ENCODE assay signal across 9 cellular contexts in the genomic region with DNA sequence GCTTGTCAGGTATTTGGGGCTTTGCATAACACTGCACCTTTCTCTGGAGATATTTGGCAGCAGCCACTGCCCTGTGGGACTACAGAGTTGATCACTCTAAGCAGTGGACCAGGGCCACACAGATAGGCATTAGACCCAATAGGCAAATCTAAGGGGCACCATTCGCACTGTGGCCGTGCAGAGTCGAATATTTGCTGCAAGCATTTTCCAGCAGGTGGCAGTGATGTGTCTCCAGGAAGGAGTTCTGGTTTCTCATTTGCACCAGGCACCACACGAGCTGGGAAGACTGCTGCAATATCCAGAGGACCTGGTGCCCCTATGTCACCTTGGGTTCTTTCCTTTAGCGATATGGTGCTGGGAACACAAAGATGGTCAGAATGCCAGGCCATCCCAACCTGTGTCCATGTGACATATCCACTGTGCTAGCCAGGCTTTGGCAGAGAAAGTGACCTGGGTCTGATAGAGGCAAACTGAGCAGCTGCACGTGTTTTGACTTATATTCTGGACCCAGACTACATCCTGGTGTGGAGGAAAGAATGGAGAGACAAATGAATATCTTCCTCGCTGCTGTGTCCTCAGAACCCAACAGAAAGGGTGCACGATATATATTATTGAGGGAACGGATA.
DNase-seq lines count a peak whose midpoint lies in the region; ATAC-seq, FAIRE-seq and TF ChIP-seq lines count a peak whose summit lies in the region.
"Had no signal": no experiment of that assay in that cellular context is flagged by ENCODE, and none has a peak within 500 bp of the region (broad histone marks: within the 10 kb centered on the region; RNA-seq: fewer than 3 reads in every experiment).

No MANE protein-coding gene starts in this region.

- dilution Hi-C loops in endothelial cell of umbilical vein (cut with MboI; ENCODE audit: extremely low pct_ligation_motif_present, low sequenced_read_pairs) = no loop called here

- no peak overlapping the region for H3K9ac ChIP-seq in endothelial cell of umbilical vein (replicated peaks; ENCODE audit: extremely low read depth, insufficient read depth, low read length)

- H3K36me3 ChIP-seq in HEK293 (ENCODE audit: control insufficient read depth in 2 of 2, insufficient read depth in 1 of 2, low read length in 2 of 2) (no peaks in the 10 kb centered on the region), Peyer's patch (no peaks in the 10 kb centered on the region), endothelial cell of umbilical vein (ENCODE audit: control insufficient read depth in 2 of 2, extremely low read depth in 1 of 2, insufficient read depth in 2 of 2, low read length in 2 of 2) (no peaks in the 10 kb centered on the region)
- H3K36me3 ChIP-seq: neutrophil had no signal

- TF ChIP-seq POLR2A in Peyer's patch (IDR thresholded peaks at IDR 0.05) (no peak), endothelial cell of umbilical vein (IDR thresholded peaks at IDR 0.05; ENCODE audit: low read depth, low read length) (no peak)

- H2AFZ ChIP-seq in endothelial cell of umbilical vein (ENCODE audit: low read depth, low read length) = no peak overlapping the region

- peaks cover 2% of the 10 kb centered on the region for H3K27me3 Mint-ChIP-seq in nephron progenitor cell (ENCODE audit: low read depth, poor library complexity)

- no peak overlapping the region for H3K4me2 ChIP-seq in endothelial cell of umbilical vein (ENCODE audit: insufficient read depth, low read length)

- H3K27ac ChIP-seq in HEK293 (ENCODE audit: extremely low read depth, low read depth, low read length) (no peak overlapping the region), Peyer's patch (no peak overlapping the region), endothelial cell of umbilical vein (ENCODE audit: insufficient read depth, low read depth, low read length) (no peak overlapping the region)
- H3K27ac ChIP-seq: neutrophil had no signal

- peak; percentile 54 for DNase-seq in DMS53 treated with DMSO at 0.1 percent for 48 hours (lab: John Stamatoyannopoulos, UW; ENCODE audit: unreplicated experiment)
- peak in 2 of 3 donors; percentile 66 to 79 for DNase-seq in Peyer's patch
- DNase-seq in endothelial cell of umbilical vein (ENCODE audit: low read depth, low spot score) = peak; percentile 65
- peak; percentile 64 for DNase-seq in nephron progenitor cell
- DNase-seq in cortex of kidney (lab: John Stamatoyannopoulos, UW) = no peak

- H3K9me3 Mint-ChIP-seq in nephron progenitor cell = peaks cover 27% of the 10 kb centered on the region

- no peak for TF ChIP-seq CTCF in HEK293 (tag by site-specific recombination; IDR thresholded peaks at IDR 0.05)
- TF ChIP-seq CTCF in Peyer's patch (IDR thresholded peaks at IDR 0.05) = peak in 4 of 6 experiments; percentile 43 to 77 (median 74)
- peak; percentile 53 to 80 for TF ChIP-seq CTCF in endothelial cell of umbilical vein (IDR thresholded peaks at IDR 0.05; ENCODE audit: extremely low read depth in 1 of 2, insufficient read depth in 1 of 2, low read depth in 1 of 2, low read length in 2 of 2)
- peak; percentile 65 for TF ChIP-seq CTCF in nephron progenitor cell (IDR thresholded peaks at IDR 0.05)

- ATAC-seq in HG02571 (IDR thresholded peaks at IDR 0.05; ENCODE audit: unreplicated experiment) (no peak), HG03025 (IDR thresholded peaks at IDR 0.05; ENCODE audit: low FRiP score, unreplicated experiment) (no peak)

- CTCF ChIA-PET in HEK293 (lab: Yijun Ruan, JAX) (interaction anchor here (0.6 to 2.6 kb wide), 14 partner anchors 9 to 236 kb away, joined by 3 to 19 read pairs (median 4); no protein-coding TSS in a partner anchor), endothelial cell of umbilical vein (lab: Charles Lee) (interaction anchor here (0.6 to 4.7 kb wide), 27 partner anchors 9 to 279 kb away, joined by 3 to 169 read pairs (median 4); no protein-coding TSS in a partner anchor)

- FAIRE-seq in endothelial cell of umbilical vein (lab: Jason Lieb, UNC) = peak; percentile 92

- H3K4me3 Mint-ChIP-seq in nephron progenitor cell = no peak overlapping the region

- BruUV-seq in endothelial cell of umbilical vein (replicated peaks; lab: Mats Ljungman, UMichigan) = no TSS peak

- H3K4me3 ChIP-seq in HEK293 (ENCODE audit: low read depth, low read length) (no peak overlapping the region), Peyer's patch (no peak overlapping the region), endothelial cell of umbilical vein (replicated peaks in 1 of 3; ENCODE audit: insufficient read depth in 1 of 3, low read depth in 1 of 3, low read length in 3 of 3) (no peak overlapping the region)

- H3K9me1 ChIP-seq in endothelial cell of umbilical vein (replicated peaks; ENCODE audit: control insufficient read depth, extremely low read depth, insufficient read depth, low read length) = no peaks in the 10 kb centered on the region

- no peaks in the 10 kb centered on the region for H4K20me1 ChIP-seq in endothelial cell of umbilical vein (replicated peaks; ENCODE audit: control insufficient read depth, extremely low read depth, insufficient read depth, low read length)

- no peaks in the 10 kb centered on the region for H3K27me3 ChIP-seq in Peyer's patch
- H3K27me3 ChIP-seq in endothelial cell of umbilical vein (ENCODE audit: control insufficient read depth in 2 of 2, insufficient read depth in 2 of 2, low read length in 2 of 2) = no peaks in the 10 kb centered on the region

- peaks cover 1% of the 10 kb centered on the region for H3K4me1 ChIP-seq in HEK293 (ENCODE audit: control insufficient read depth, insufficient read depth, low read length)
- H3K4me1 ChIP-seq in Peyer's patch = peaks cover 0 to 11% (median 0%) of the 10 kb centered on the region in 4 donors
- no peaks in the 10 kb centered on the region for H3K4me1 ChIP-seq in endothelial cell of umbilical vein (ENCODE audit: control insufficient read depth, extremely low read depth, insufficient read depth, low read length)

- POLR2A ChIA-PET in HEK293 (lab: Yijun Ruan, JAX) = no interaction called here
- POLR2A ChIA-PET in endothelial cell of umbilical vein (lab: Charles Lee) = no interaction called here

- no peaks in the 10 kb centered on the region for H3K9me3 ChIP-seq in HEK293 (ENCODE audit: control insufficient read depth, insufficient read depth, low read depth, low read length)
- H3K9me3 ChIP-seq in Peyer's patch = peaks cover 0 to 4% (median 1%) of the 10 kb centered on the region in 4 donors
- H3K9me3 ChIP-seq in endothelial cell of umbilical vein (replicated peaks; ENCODE audit: control insufficient read depth, insufficient read depth, low read length) = no peaks in the 10 kb centered on the region
- H3K9me3 ChIP-seq: neutrophil had no signal

- intact Hi-C loops in endothelial cell of umbilical vein (cut with micrococcal nuclease) = loop anchor here (1.0 kb wide), 4 partner anchors 45 to 237 kb away; no protein-coding TSS in a partner anchor

- no peaks in the 10 kb centered on the region for H3K79me2 ChIP-seq in endothelial cell of umbilical vein (ENCODE audit: control insufficient read depth, insufficient read depth, low read length)

- H3K36me3 Mint-ChIP-seq in nephron progenitor cell (ENCODE audit: low read depth) = peaks cover 7% of the 10 kb centered on the region

- H3K27ac Mint-ChIP-seq in nephron progenitor cell = no peak overlapping the region

- H3K4me1 Mint-ChIP-seq in nephron progenitor cell = peaks cover 45% of the 10 kb centered on the region

TF ChIP-seq in HEK293, 187 proteins besides CTCF, POLR2A, EP300 and RAD21 (continues in another document):
- no peak for TF ChIP-seq ZFP3 (tag by site-specific recombination; IDR thresholded peaks at IDR 0.05; ENCODE audit: low read depth)
- TF ChIP-seq ZBTB17 (tag by site-specific recombination; IDR thresholded peaks at IDR 0.05) = 0 out of 2 replicates have a peak, but pooled peaks have one; percentile 16
- TF ChIP-seq ZBTB8A (tag by site-specific recombination; IDR thresholded peaks at IDR 0.05) = no peak
- TF ChIP-seq, protein P1, sequence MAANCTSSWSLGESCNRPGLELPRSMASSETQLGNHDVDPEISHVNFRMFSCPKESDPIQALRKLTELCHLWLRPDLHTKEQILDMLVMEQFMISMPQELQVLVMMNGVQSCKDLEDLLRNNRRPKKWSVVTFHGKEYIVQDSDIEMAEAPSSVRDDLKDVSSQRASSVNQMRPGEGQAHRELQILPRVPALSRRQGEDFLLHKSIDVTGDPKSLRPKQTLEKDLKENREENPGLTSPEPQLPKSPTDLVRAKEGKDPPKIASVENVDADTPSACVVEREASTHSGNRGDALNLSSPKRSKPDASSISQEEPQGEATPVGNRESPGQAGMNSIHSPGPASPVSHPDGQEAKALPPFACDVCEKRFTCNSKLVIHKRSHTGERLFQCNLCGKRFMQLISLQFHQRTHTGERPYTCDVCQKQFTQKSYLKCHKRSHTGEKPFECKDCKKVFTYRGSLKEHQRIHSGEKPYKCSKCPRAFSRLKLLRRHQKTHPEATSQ (tag by site-specific recombination; IDR thresholded peaks at IDR 0.05) = no peak
- TF ChIP-seq ZNF560 (tag by site-specific recombination; IDR thresholded peaks at IDR 0.05; ENCODE audit: borderline replicate concordance) = no peak
- peak; percentile 54 for TF ChIP-seq ZNF654 (tag by site-specific recombination; IDR thresholded peaks at IDR 0.05; ENCODE audit: low read depth)
- no peak for TF ChIP-seq ZNF777 (tag by site-specific recombination; IDR thresholded peaks at IDR 0.05; ENCODE audit: borderline replicate concordance)

TF ChIP-seq in endothelial cell of umbilical vein, 7 proteins besides CTCF, POLR2A, EP300 and RAD21:
- TF ChIP-seq EZH2 (IDR thresholded peaks at IDR 0.05; ENCODE audit: borderline replicate concordance, low read depth, low read length, severe bottlenecking) (no peak), GATA2 (IDR thresholded peaks at IDR 0.05; ENCODE audit: insufficient read depth, insufficient read length, low read depth, low read length) (no peak), JUN (IDR thresholded peaks at IDR 0.05; ENCODE audit: borderline replicate concordance, insufficient read depth, insufficient read length, low read depth) (no peak), MYC (IDR thresholded peaks at IDR 0.05; ENCODE audit: low read depth, low read length) (no peak), POLR2AphosphoS5 (IDR thresholded peaks at IDR 0.05; ENCODE audit: insufficient read depth, low read depth, low read length) (no peak), FOS (IDR thresholded peaks at IDR 0.05; ENCODE audit: borderline replicate concordance, insufficient read depth, low read length) (no peak)
- TF ChIP-seq, protein P2, sequence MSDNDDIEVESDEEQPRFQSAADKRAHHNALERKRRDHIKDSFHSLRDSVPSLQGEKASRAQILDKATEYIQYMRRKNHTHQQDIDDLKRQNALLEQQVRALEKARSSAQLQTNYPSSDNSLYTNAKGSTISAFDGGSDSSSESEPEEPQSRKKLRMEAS (IDR thresholded peaks at IDR 0.05; ENCODE audit: insufficient read depth, insufficient read length) = no peak
